In the genomic region with DNA sequence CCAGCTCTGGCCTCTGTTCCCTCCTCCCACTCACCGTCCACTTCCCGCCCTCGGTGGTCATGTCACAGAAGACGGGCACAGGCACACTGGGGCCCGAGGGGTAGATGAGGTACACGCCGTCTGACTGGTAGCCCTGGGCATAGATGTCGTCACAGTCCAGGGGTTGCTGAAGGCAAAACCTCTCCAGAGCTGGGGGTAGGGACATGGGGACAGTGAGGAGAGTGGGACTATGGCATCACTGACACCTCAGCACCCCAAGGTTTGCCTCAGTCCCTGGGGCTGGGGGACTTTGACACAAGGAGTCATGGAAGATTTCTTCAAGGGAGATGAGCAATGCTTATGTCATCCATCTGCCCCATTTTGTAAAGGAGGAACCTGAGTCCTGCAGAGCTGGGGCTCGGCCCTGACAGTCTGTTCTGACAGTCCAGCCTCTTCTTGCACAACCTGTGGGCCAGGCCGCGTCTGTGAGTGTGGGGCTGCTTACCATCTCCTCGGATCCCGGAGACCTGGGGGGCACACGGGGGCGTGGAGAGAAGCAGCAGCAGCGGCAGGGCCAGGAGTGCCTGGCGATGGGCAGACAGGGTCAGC, we compare ENCODE assay signal across 9 cellular contexts. TPM values are rescaled to one million over a fixed set of nuclear protein-coding genes. Genes with fewer than 3 reads are reported as not detected.
DNase-seq lines count a peak whose midpoint lies in the region; ATAC-seq, FAIRE-seq and TF ChIP-seq lines count a peak whose summit lies in the region.
"Had no signal": no experiment of that assay in that cellular context is flagged by ENCODE, and none has a peak within 500 bp of the region (broad histone marks: within the 10 kb centered on the region; RNA-seq: fewer than 3 reads in every experiment).

No MANE protein-coding gene starts in this region.

- H3K9me3 ChIP-seq in hepatocyte (ENCODE audit: low read depth) (no peaks in the 10 kb centered on the region), stomach smooth muscle (ENCODE audit: control insufficient read depth in 2 of 2, low read length in 2 of 2) (no peaks in the 10 kb centered on the region)

- ATAC-seq in HG02588 (IDR thresholded peaks at IDR 0.05; ENCODE audit: unreplicated experiment) (no peak), HG02840 (IDR thresholded peaks at IDR 0.05; ENCODE audit: low FRiP score, unreplicated experiment) (no peak)

- no peak for TF ChIP-seq CTCF in WI38 (IDR thresholded peaks at IDR 0.05; ENCODE audit: low read depth, low read length)
- TF ChIP-seq CTCF in hepatocyte (IDR thresholded peaks at IDR 0.05; ENCODE audit: poor library complexity) = no peak

- no peaks in the 10 kb centered on the region for H3K9me2 ChIP-seq in hepatocyte (replicated peaks; ENCODE audit: insufficient read depth)

- peak overlapping the region; percentile 77 for H3K4me2 ChIP-seq in hepatocyte
- H3K4me2 ChIP-seq: PC-9 had no signal

- H3K27ac ChIP-seq in hepatocyte (peak overlapping the region; percentile 90), stomach smooth muscle (ENCODE audit: low read length) (peak overlapping the region; percentile 94)
- H3K27ac ChIP-seq: PC-9 had no signal

- DNase-seq in HTR-8/SVneo (ENCODE audit: insufficient read length, low spot score) (peak; percentile 73), hepatocyte (ENCODE audit: low spot score) (peak; percentile 83), NCI-H187 (lab: John Stamatoyannopoulos, UW) (no peak)
- no peak for DNase-seq in activated CD8-positive, alpha-beta memory T cell treated with anti-CD3 and anti-CD28 coated beads, Interleukin-2, amount 50 U/mL, for 4 hours

- 32% methylated on average over 17 of the region's 17 CpGs for WGBS in hepatocyte (ENCODE audit: low lambda C conversion rate, missing lambda C conversion rate)

- no peaks in the 10 kb centered on the region for H4K20me1 ChIP-seq in hepatocyte (ENCODE audit: insufficient read depth, poor library complexity, severe bottlenecking)

- H3K27me3 ChIP-seq in hepatocyte = no peaks in the 10 kb centered on the region
- H3K27me3 ChIP-seq in stomach smooth muscle (ENCODE audit: control insufficient read depth in 1 of 2, insufficient read depth in 2 of 2, low read length in 2 of 2) = no peaks in the 10 kb centered on the region

- H3K36me3 ChIP-seq in hepatocyte (replicated peaks; ENCODE audit: insufficient read depth, low read depth) (no peaks in the 10 kb centered on the region), stomach smooth muscle (ENCODE audit: control insufficient read depth in 2 of 2, insufficient read depth in 2 of 2, low read length in 2 of 2) (peaks cover 15 to 24% of the 10 kb centered on the region in 2 donors)

- H3K4me3 ChIP-seq in WI38 (ENCODE audit: low read depth, low read length) (peak overlapping the region; percentile 56), hepatocyte (peak overlapping the region; percentile 21), stomach smooth muscle (ENCODE audit: low read length in 2 of 2) (peak overlapping the region; percentile 55 to 75)
- H3K4me3 ChIP-seq: PC-9 had no signal

- H2AFZ ChIP-seq in hepatocyte = no peak overlapping the region
- H2AFZ ChIP-seq: PC-9 had no signal

- H3K4me1 ChIP-seq in hepatocyte (ENCODE audit: insufficient read depth) (peaks cover 66% of the 10 kb centered on the region), stomach smooth muscle (ENCODE audit: control insufficient read depth, insufficient read depth, low read length) (peaks cover 75% of the 10 kb centered on the region)

- peak; percentile 86 for FAIRE-seq in HTR-8/SVneo (lab: Jason Lieb, UNC)

- H3K9ac ChIP-seq in stomach smooth muscle (ENCODE audit: low read length in 2 of 2) = peak overlapping the region; percentile 73 to 76

- H3K79me2 ChIP-seq in hepatocyte = peaks cover 16% of the 10 kb centered on the region

RNA-seq across cellular contexts. Expression of a gene that starts 0.6 kb away (rescaled TPM):
- total RNA-seq in hepatocyte = 360 and 362 TPM in 2 replicates
- polyA plus RNA-seq in hepatocyte = 739 and 801 TPM in 2 replicates
- total RNA-seq: PC-9 had no signal

RNA-seq across cellular contexts. Expression of a gene that starts 8.1 kb away (rescaled TPM):
- total RNA-seq in hepatocyte = 19.9 and 26.1 TPM in 2 replicates
- 36.9 and 49.0 TPM in 2 replicates for polyA plus RNA-seq in hepatocyte

RNA-seq across cellular contexts. Expression of a gene that starts 23.8 kb away (rescaled TPM):
- 19.0 and 29.6 TPM in 2 replicates for total RNA-seq in hepatocyte
- 30.8 and 51.3 TPM in 2 replicates for polyA plus RNA-seq in hepatocyte

RNA-seq across cellular contexts. Expression of a gene that starts 24.7 kb away (rescaled TPM):
- 5.4 and 7.8 TPM in 2 replicates for total RNA-seq in hepatocyte
- 8.6 and 11.3 TPM in 2 replicates for polyA plus RNA-seq in hepatocyte

Comparison
In these comparisons a context has a peak if more than half of its experiments do, and no peak if none do; other contexts are left out.
1. DNase-seq: peak in HTR-8/SVneo (single experiment) and hepatocyte (single experiment); none in NCI-H187 (0 of 2) and activated CD8-positive, alpha-beta memory T cell treated with anti-CD3 and anti-CD28 coated beads, Interleukin-2, amount 50 U/mL, for 4 hours (single experiment).
2. Peak in every context shown above with its lines, with median percentiles within 50 percentile points of each other: H3K4me3 ChIP-seq.